ENCODE assay signal across 2 cellular contexts in the genomic region with DNA sequence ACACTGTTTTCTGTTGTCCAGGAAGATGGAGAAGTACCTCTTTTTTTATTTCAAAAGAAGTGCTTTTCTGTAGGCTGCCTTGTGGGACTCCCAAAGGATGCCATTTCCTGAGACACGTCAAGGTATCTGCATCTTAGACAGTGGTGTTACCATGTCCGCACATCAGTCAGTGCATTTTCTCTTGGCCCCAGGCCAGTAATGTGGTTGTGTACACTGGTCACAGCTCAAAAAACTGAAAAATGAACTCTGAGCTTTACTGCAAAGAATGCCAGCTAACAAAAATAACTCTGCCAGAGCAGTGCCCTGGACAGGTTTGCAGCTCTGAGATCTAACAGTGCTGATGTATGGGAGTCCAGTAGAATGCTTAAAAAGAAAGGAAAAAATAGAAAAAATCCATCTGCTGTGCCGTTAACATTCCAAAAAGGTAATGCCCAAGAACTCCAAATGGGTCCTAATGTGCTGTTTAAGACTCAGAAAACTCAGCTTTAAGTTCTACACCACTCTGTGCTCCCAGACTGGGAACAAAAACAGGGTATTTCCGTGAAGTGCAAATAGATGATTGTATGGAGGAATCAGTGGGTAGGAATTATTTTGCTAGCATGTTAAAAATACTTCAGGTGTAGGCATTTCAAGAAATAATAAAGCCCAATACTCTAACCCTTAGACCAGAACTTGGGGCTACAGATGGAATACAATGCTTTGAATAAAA.
TF ChIP-seq lines count a peak whose summit lies in the region.

No MANE protein-coding gene starts in this region.

TF ChIP-seq in GM12878, 131 proteins besides CTCF, POLR2A, EP300 and RAD21:
- TF ChIP-seq SMAD1 (IDR thresholded peaks at IDR 0.05; ENCODE audit: low read depth, partially characterized antibody): peak; percentile 53
- no peak for TF ChIP-seq ZNF207 (IDR thresholded peaks at IDR 0.05; ENCODE audit: borderline replicate concordance)
TF ChIP-seq in GM12878: peak in this region for 1.

TF ChIP-seq in liver, 16 proteins besides CTCF, POLR2A, EP300 and RAD21:
- TF ChIP-seq, protein P1, sequence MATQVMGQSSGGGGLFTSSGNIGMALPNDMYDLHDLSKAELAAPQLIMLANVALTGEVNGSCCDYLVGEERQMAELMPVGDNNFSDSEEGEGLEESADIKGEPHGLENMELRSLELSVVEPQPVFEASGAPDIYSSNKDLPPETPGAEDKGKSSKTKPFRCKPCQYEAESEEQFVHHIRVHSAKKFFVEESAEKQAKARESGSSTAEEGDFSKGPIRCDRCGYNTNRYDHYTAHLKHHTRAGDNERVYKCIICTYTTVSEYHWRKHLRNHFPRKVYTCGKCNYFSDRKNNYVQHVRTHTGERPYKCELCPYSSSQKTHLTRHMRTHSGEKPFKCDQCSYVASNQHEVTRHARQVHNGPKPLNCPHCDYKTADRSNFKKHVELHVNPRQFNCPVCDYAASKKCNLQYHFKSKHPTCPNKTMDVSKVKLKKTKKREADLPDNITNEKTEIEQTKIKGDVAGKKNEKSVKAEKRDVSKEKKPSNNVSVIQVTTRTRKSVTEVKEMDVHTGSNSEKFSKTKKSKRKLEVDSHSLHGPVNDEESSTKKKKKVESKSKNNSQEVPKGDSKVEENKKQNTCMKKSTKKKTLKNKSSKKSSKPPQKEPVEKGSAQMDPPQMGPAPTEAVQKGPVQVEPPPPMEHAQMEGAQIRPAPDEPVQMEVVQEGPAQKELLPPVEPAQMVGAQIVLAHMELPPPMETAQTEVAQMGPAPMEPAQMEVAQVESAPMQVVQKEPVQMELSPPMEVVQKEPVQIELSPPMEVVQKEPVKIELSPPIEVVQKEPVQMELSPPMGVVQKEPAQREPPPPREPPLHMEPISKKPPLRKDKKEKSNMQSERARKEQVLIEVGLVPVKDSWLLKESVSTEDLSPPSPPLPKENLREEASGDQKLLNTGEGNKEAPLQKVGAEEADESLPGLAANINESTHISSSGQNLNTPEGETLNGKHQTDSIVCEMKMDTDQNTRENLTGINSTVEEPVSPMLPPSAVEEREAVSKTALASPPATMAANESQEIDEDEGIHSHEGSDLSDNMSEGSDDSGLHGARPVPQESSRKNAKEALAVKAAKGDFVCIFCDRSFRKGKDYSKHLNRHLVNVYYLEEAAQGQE (IDR thresholded peaks at IDR 0.05): peak; percentile 25
- TF ChIP-seq YY1 (IDR thresholded peaks at IDR 0.05) (peak; percentile 38), SP1 (IDR thresholded peaks at IDR 0.05) (peak; percentile 51), HNF4G (IDR thresholded peaks at IDR 0.05) (no peak), FOXA2 (IDR thresholded peaks at IDR 0.05) (peak; percentile 90), HNF4A (conservative IDR thresholded peaks at IDR 0.05) (peak; percentile 75 to 81), JUND (IDR thresholded peaks at IDR 0.05) (peak in 1 of 2 donors; percentile 23), TAF1 (conservative IDR thresholded peaks at IDR 0.05) (no peak), RXRA (IDR thresholded peaks at IDR 0.05) (peak in 1 of 2 donors; percentile 26), GABPA (IDR thresholded peaks at IDR 0.05 in 1 of 2, conservative IDR thresholded peaks at IDR 0.05 in 1 of 2) (no peak), EGR1 (IDR thresholded peaks at IDR 0.05; ENCODE audit: low read depth in 2 of 2) (no peak), FOXA1 (IDR thresholded peaks at IDR 0.05) (peak; percentile 72)
